In genomic region chr5:60649288-60649917, GRCh38 we compare ENCODE assay signal across 8 cellular contexts. TPM values are rescaled to one million over a fixed set of nuclear protein-coding genes. Genes with fewer than 3 reads are reported as not detected.
DNase-seq lines count a peak whose midpoint lies in the region; ATAC-seq, FAIRE-seq and TF ChIP-seq lines count a peak whose summit lies in the region.

No MANE protein-coding gene starts in this region.

- no peaks in the 10 kb centered on the region for H3K9me3 Mint-ChIP-seq in activated CD8-positive, alpha-beta memory T cell treated with anti-CD3 and anti-CD28 coated beads, Interleukin-2, amount 10 ng/mL, durations not matched to agents 7 days and 5 days (ENCODE audit: low read depth)

- peak; percentile 25; the same call in 1 of the 2 replicates for TF ChIP-seq CTCF in WI38 (IDR thresholded peaks at IDR 0.05; ENCODE audit: low read depth, low read length)

- FAIRE-seq in HTR-8/SVneo (lab: Jason Lieb, UNC): no peak

- peaks cover 5% of the 10 kb centered on the region for H3K36me3 Mint-ChIP-seq in activated CD8-positive, alpha-beta memory T cell treated with anti-CD3 and anti-CD28 coated beads, Interleukin-2, amount 10 ng/mL, durations not matched to agents 7 days and 5 days

- DNase-seq in DMS 273 (lab: John Stamatoyannopoulos, UW; ENCODE audit: unreplicated experiment) (peak; percentile 68), GM19240 (ENCODE audit: insufficient read length, low spot score) (peak; percentile 12), HTR-8/SVneo (ENCODE audit: insufficient read length, low spot score) (peak; percentile 40), left lobe of liver (ENCODE audit: low spot score) (no peak), NCI-H1930 (lab: John Stamatoyannopoulos, UW) (no peak)
- DNase-seq in activated CD8-positive, alpha-beta memory T cell treated with anti-CD3 and anti-CD28 coated beads, Interleukin-2, amount 10 ng/mL, durations not matched to agents 7 days and 5 days: no peak

- CTCF ChIA-PET in activated CD8-positive, alpha-beta memory T cell treated with anti-CD3 and anti-CD28 coated beads, Interleukin-2, amount 10 ng/mL, durations not matched to agents 7 days and 5 days (lab: Charles Lee): interaction anchor here (0.9 to 1.4 kb wide), 3 partner anchors 9 to 834 kb away, joined by 3 to 5 read pairs (median 3); no protein-coding TSS in a partner anchor

- H3K27ac Mint-ChIP-seq in activated CD8-positive, alpha-beta memory T cell treated with anti-CD3 and anti-CD28 coated beads, Interleukin-2, amount 10 ng/mL, durations not matched to agents 7 days and 5 days: no peak overlapping the region

- no peaks in the 10 kb centered on the region for H3K27me3 Mint-ChIP-seq in activated CD8-positive, alpha-beta memory T cell treated with anti-CD3 and anti-CD28 coated beads, Interleukin-2, amount 10 ng/mL, durations not matched to agents 7 days and 5 days

- peak; percentile 78 for ATAC-seq in left lobe of liver
- no peak for ATAC-seq in activated CD8-positive, alpha-beta memory T cell treated with anti-CD3 and anti-CD28 coated beads, Interleukin-2, amount 10 ng/mL, durations not matched to agents 7 days and 5 days
- no peak for ATAC-seq in HG03139 (IDR thresholded peaks at IDR 0.05; ENCODE audit: unreplicated experiment)

- H3K4me3 Mint-ChIP-seq in activated CD8-positive, alpha-beta memory T cell treated with anti-CD3 and anti-CD28 coated beads, Interleukin-2, amount 10 ng/mL, durations not matched to agents 7 days and 5 days: no peak overlapping the region

- no peak overlapping the region for H3K4me3 ChIP-seq in WI38 (ENCODE audit: low read depth, low read length)

- H3K4me1 Mint-ChIP-seq in activated CD8-positive, alpha-beta memory T cell treated with anti-CD3 and anti-CD28 coated beads, Interleukin-2, amount 10 ng/mL, durations not matched to agents 7 days and 5 days: no peaks in the 10 kb centered on the region

RNA-seq across cellular contexts. Expression of gene DEPDC1B, which starts 50.6 kb away (rescaled TPM):
- 0.23 TPM for total RNA-seq in left lobe of liver
- total RNA-seq in activated CD8-positive, alpha-beta memory T cell treated with anti-CD3 and anti-CD28 coated beads, Interleukin-2, amount 10 ng/mL, durations not matched to agents 7 days and 5 days: 10 to 100 TPM; 35.3 to 38.7 TPM

Comparison
In these comparisons a context has a peak if more than half of its experiments do, and no peak if none do; other contexts are left out.
1. DNase-seq: peak in DMS 273 (single experiment), GM19240 (single experiment) and HTR-8/SVneo (single experiment); none in left lobe of liver (single experiment), activated CD8-positive, alpha-beta memory T cell treated with anti-CD3 and anti-CD28 coated beads, Interleukin-2, amount 10 ng/mL, durations not matched to agents 7 days and 5 days (single experiment) and NCI-H1930 (0 of 2).
2. RNA of gene DEPDC1B, which starts 50.6 kb away (total RNA-seq): 35.3 to 38.7 TPM in activated CD8-positive, alpha-beta memory T cell treated with anti-CD3 and anti-CD28 coated beads, Interleukin-2, amount 10 ng/mL, durations not matched to agents 7 days and 5 days; 0.23 TPM in left lobe of liver (single experiment); every median in the first group is over 10 times any median in the second.